ENCODE assay signal across 10 cellular contexts in the genomic region with DNA sequence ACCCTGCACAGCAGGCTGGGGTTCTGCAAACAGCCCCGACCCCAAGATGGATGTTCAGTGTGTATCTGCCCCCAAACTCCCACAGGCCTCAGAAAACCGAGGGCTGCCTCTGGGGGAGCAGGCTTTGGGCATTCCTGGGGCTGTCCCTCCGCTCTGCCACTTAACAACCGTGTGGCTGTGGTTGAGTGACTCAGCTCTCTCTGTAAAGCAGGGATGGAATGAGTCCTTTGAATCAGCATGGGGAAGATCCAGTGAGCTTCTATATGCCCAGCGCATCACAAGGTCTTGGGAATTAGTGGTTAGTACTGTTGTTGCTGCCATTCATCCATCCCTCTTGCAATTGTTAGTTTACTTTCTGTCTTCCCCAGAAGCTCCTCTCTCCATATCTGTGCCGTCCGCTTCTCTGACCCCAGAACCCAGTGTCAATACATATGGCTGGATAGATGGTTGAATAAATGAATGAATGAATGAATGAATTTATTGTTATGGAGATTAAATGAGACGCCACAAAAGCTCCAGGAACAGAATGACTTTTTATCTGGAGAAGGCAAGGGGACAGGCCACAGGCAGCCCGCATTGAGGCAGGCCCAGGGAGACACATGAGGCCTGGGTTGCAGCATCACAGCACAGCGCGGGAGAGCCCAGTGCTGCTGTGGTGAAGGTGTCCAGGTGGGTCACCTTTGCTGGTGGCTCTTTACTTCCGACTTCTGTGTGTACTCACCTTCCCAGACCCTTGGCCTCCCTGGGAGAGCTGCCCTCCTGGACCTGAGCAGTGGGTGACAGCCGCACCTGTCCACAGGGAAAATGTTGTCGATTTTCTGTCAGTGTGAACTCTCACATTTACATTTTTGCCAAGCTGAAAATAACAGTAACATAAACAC.
DNase-seq lines count a peak whose midpoint lies in the region; ATAC-seq lines count a peak whose summit lies in the region.
"Had no signal": no experiment of that assay in that cellular context is flagged by ENCODE, and none has a peak within 500 bp of the region (broad histone marks: within the 10 kb centered on the region; RNA-seq: fewer than 3 reads in every experiment).

No MANE protein-coding gene starts in this region.

- in situ Hi-C loops in Caki2 (cut with HindIII; ENCODE audit: low pct_unique_long_range_greater_than_20kb, low sequenced_read_pairs) = no loop called here

- 87 to 90% methylated on average over 14 of the region's 14 CpGs for WGBS in ectodermal cell, 2 experiments

- no peak for ATAC-seq in HG03439 (IDR thresholded peaks at IDR 0.05; ENCODE audit: unreplicated experiment)

- H3K36me3 ChIP-seq in MG63 = no peaks in the 10 kb centered on the region
- H3K36me3 ChIP-seq in ectodermal cell (ENCODE audit: control insufficient read depth, insufficient read depth, low read length) = no peaks in the 10 kb centered on the region

- peak overlapping the region; percentile 27 for H3K27ac ChIP-seq in ectodermal cell (ENCODE audit: insufficient read depth, low read depth, low read length, poor library complexity, severe bottlenecking)

- DNase-seq in Caki2 (ENCODE audit: low read depth) (peak; percentile 53), MG63 (peak; percentile 8), pons (ENCODE audit: low spot score) (peak; percentile 47), SHP77 treated with DMSO at 0.1 percent for 48 hours (lab: John Stamatoyannopoulos, UW) (no peak), 8988T (no peak), NCI-H2227 treated with DMSO at 0.1 percent for 48 hours (lab: John Stamatoyannopoulos, UW) (no peak)
- DNase-seq: activated CD4-positive, CD25-positive, alpha-beta regulatory T cell treated with anti-CD3 and anti-CD28 coated beads, Interleukin-2, amount 50 U/mL, for 72 hours; NCI-H2029 had no signal

- H3K27me3 ChIP-seq in MG63 (no peaks in the 10 kb centered on the region), ectodermal cell (ENCODE audit: control insufficient read depth, insufficient read depth, low read length, poor library complexity, severe bottlenecking) (no peaks in the 10 kb centered on the region)

- peaks cover 9% of the 10 kb centered on the region for H3K4me1 ChIP-seq in ectodermal cell (ENCODE audit: control insufficient read depth, insufficient read depth, low read length)

- H3K9me3 ChIP-seq in MG63 = no peaks in the 10 kb centered on the region
- no peaks in the 10 kb centered on the region for H3K9me3 ChIP-seq in ectodermal cell (ENCODE audit: control insufficient read depth, low read length)

- H3K4me3 ChIP-seq in MG63 = no peak overlapping the region
- H3K4me3 ChIP-seq in ectodermal cell (ENCODE audit: insufficient read depth, low read depth, low read length) = no peak overlapping the region

Comparison
In these comparisons a context has a peak if more than half of its experiments do, and no peak if none do; other contexts are left out.
1. DNase-seq: peak in Caki2 (single experiment), MG63 (single experiment) and pons (single experiment); none in SHP77 treated with DMSO at 0.1 percent for 48 hours (single experiment), 8988T (single experiment) and NCI-H2227 treated with DMSO at 0.1 percent for 48 hours (single experiment).